Comparison of ENCODE assay signal across 10 cellular contexts in the genomic region with DNA sequence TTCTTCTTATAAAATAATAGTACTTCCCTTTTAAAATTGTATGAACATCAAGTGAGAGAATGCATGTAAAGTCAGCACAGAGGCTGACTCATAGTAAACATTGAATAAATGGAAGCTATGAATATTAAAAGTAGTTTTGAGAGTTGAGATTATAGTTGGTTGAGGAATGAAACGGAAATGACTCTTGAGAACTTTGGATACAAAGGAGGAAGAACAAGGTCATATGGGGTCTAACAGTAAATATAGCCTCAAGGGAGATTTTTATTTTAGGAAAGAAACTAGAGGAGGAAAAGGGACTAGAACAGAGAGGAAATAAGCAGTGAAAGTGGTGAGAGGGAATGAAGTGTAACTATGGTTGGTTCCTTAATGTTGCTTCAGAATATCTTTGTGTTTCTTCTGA.
DNase-seq lines count a peak whose midpoint lies in the region; ATAC-seq and TF ChIP-seq lines count a peak whose summit lies in the region.
"Had no signal": no experiment of that assay in that cellular context is flagged by ENCODE, and none has a peak within 500 bp of the region (broad histone marks: within the 10 kb centered on the region; RNA-seq: fewer than 3 reads in every experiment).

No MANE protein-coding gene starts in this region.

- ATAC-seq in GM18909 (IDR thresholded peaks at IDR 0.05; ENCODE audit: poor library complexity, unreplicated experiment) = peak; percentile 49
- no peak for ATAC-seq in HG03135 (IDR thresholded peaks at IDR 0.05; ENCODE audit: unreplicated experiment)
- ATAC-seq in HG03095 (IDR thresholded peaks at IDR 0.05; ENCODE audit: unreplicated experiment) = no peak

- TF ChIP-seq CTCF in Loucy (conservative IDR thresholded peaks at IDR 0.05; ENCODE audit: low read length) = no peak

- H3K4me3 ChIP-seq in Loucy (ENCODE audit: low read length, poor library complexity, severe bottlenecking) = peak overlapping the region; percentile 27

- H3K79me2 ChIP-seq in Loucy (ENCODE audit: insufficient read depth, low read length) = peaks cover 97% of the 10 kb centered on the region

- no peaks in the 10 kb centered on the region for H3K9me3 ChIP-seq in Loucy (ENCODE audit: insufficient read depth, low read depth, low read length)

- DNase-seq in fibroblast of peridontal ligament (ENCODE audit: extremely low read depth) (peak; percentile 39), renal cortical epithelial cell (ENCODE audit: low read depth) (peak; percentile 51), NCI-H146 (lab: John Stamatoyannopoulos, UW) (no peak), cerebellum (ENCODE audit: low spot score) (no peak)
- DNase-seq: nephron progenitor cell, SW 1271 had no signal

- no peaks in the 10 kb centered on the region for H3K9me2 ChIP-seq in Loucy (replicated peaks; ENCODE audit: low read depth, low read length)

- H3K4me2 ChIP-seq in Loucy (ENCODE audit: low read depth, low read length, poor library complexity, severe bottlenecking) = peak overlapping the region; percentile 56

- peaks cover 27% of the 10 kb centered on the region for H3K36me3 ChIP-seq in Loucy (ENCODE audit: insufficient read depth, low read length)

- peaks cover 89% of the 10 kb centered on the region for H4K20me1 ChIP-seq in Loucy (ENCODE audit: insufficient read depth, low read length, poor library complexity, severe bottlenecking)

- peak overlapping the region; percentile 4 for H3K9ac ChIP-seq in Loucy (ENCODE audit: low read depth, low read length, poor library complexity, severe bottlenecking)

- H3F3A ChIP-seq in Loucy (ENCODE audit: low read depth) = no peaks in the 10 kb centered on the region; the same call in 1 of the 2 replicates

- H2AFZ ChIP-seq in Loucy (ENCODE audit: low read length) = no peak overlapping the region

- peaks cover 52% of the 10 kb centered on the region for H3K4me1 ChIP-seq in Loucy (ENCODE audit: insufficient read depth, low read length, poor library complexity, severe bottlenecking)

- no peaks in the 10 kb centered on the region for H3K27me3 ChIP-seq in Loucy (ENCODE audit: insufficient read depth, low read length, poor library complexity, severe bottlenecking)

Comparison
In these comparisons a context has a peak if more than half of its experiments do, and no peak if none do; other contexts are left out.
1. DNase-seq: peak in fibroblast of peridontal ligament (single experiment) and renal cortical epithelial cell (single experiment); none in NCI-H146 (single experiment) and cerebellum (single experiment).